8 cellular contexts compared by ENCODE assay signal in genomic region chr5:163460562-163461176, GRCh38. TPM values are rescaled to one million over a fixed set of nuclear protein-coding genes. Genes with fewer than 3 reads are reported as not detected.
DNase-seq lines count a peak whose midpoint lies in the region; ATAC-seq and TF ChIP-seq lines count a peak whose summit lies in the region.

A gene with protein sequence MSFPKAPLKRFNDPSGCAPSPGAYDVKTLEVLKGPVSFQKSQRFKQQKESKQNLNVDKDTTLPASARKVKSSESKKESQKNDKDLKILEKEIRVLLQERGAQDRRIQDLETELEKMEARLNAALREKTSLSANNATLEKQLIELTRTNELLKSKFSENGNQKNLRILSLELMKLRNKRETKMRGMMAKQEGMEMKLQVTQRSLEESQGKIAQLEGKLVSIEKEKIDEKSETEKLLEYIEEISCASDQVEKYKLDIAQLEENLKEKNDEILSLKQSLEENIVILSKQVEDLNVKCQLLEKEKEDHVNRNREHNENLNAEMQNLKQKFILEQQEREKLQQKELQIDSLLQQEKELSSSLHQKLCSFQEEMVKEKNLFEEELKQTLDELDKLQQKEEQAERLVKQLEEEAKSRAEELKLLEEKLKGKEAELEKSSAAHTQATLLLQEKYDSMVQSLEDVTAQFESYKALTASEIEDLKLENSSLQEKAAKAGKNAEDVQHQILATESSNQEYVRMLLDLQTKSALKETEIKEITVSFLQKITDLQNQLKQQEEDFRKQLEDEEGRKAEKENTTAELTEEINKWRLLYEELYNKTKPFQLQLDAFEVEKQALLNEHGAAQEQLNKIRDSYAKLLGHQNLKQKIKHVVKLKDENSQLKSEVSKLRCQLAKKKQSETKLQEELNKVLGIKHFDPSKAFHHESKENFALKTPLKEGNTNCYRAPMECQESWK (plus strand): TSS chr5:163460632. CDS start chr5:163460693, 61 bp downstream.

- dilution Hi-C loops in mammary epithelial cell (cut with HindIII; ENCODE audit: low sequenced_read_pairs): no loop called here

- peak within 1 kb of the TSS; percentile 98 for H3K9ac ChIP-seq in mammary epithelial cell (ENCODE audit: insufficient read depth, low read length)

- TF ChIP-seq POLR2A in GM18526 (IDR thresholded peaks at IDR 0.05; ENCODE audit: extremely low read depth, insufficient read length): peak; percentile 64

- peaks cover 11% of the 10 kb centered on the region for H3K4me1 ChIP-seq in mammary epithelial cell (ENCODE audit: insufficient read depth, low read length)
- peaks cover 5% of the 10 kb centered on the region for H3K4me1 ChIP-seq in mucosa of descending colon (ENCODE audit: low read depth)

- H3K27ac Mint-ChIP-seq in CD4-positive, alpha-beta T cell: peak within 1 kb of the TSS; percentile 99

- H3K36me3 ChIP-seq in mammary epithelial cell (ENCODE audit: insufficient read depth, low read length): peaks cover 3% of the 10 kb centered on the region
- no peaks in the 10 kb centered on the region for H3K36me3 ChIP-seq in mucosa of descending colon (ENCODE audit: low read depth)

- WGBS in mammary epithelial cell (ENCODE audit: low coverage, missing lambda C conversion rate): 2% methylated on average over 18 of the region's 23 CpGs

- CTCF ChIA-PET in CD4-positive, alpha-beta T cell (lab: Charles Lee): interaction anchor here (1.3 to 2.9 kb wide), 6 partner anchors 18 to 53 kb away, joined by 4 to 17 read pairs (median 8); partner anchors contain the start of gene MAT2B
- CTCF ChIA-PET in mammary epithelial cell (lab: Charles Lee; ENCODE audit: low non-redundant PET): no interaction called here

- H4K20me1 ChIP-seq in mammary epithelial cell (ENCODE audit: insufficient read depth, low read length): no peaks in the 10 kb centered on the region

- H3K36me3 Mint-ChIP-seq in CD4-positive, alpha-beta T cell (ENCODE audit: low read depth): peaks cover 35% of the 10 kb centered on the region

- peak within 1 kb of the TSS; percentile 97 for H3K4me2 ChIP-seq in mammary epithelial cell (ENCODE audit: insufficient read depth, low read depth, low read length)

- intact Hi-C loops in CD4-positive, alpha-beta T cell (cut with DNase I, micrococcal nuclease): loop anchor here (1.0 to 2.0 kb wide), 3 partner anchors 23 to 45 kb away; partner anchors contain the start of genes MAT2B (in 2 of the 2) and CCNG1 (in 1 of the 2)
- intact Hi-C loops in mammary epithelial cell (cut with micrococcal nuclease) (loop anchor here (1.0 kb wide), 1 partner anchor 43 kb away; no protein-coding TSS in a partner anchor), mucosa of descending colon (cut with DNase I, micrococcal nuclease) (no loop called here), posterior cingulate gyrus (cut with DNase I) (loop anchor here (1.0 kb wide), 1 partner anchor 45 kb away; the partner anchor contains the start of gene MAT2B)

- peaks cover 55% of the 10 kb centered on the region for H3K4me1 Mint-ChIP-seq in CD4-positive, alpha-beta T cell (ENCODE audit: low read depth)

- peaks cover 65% of the 10 kb centered on the region for H3K79me2 ChIP-seq in mammary epithelial cell (ENCODE audit: insufficient read depth, low read length)

- DNase-seq in CD4-positive, alpha-beta T cell: no peak
- peak; percentile 77 for DNase-seq in NCI-H748 treated with DMSO at 0.1 percent for 48 hours (lab: John Stamatoyannopoulos, UW)
- DNase-seq in mammary epithelial cell: no peak
- DNase-seq in mucosa of descending colon: no peak
- no peak for DNase-seq in posterior cingulate gyrus

- TSS peak; percentile 89 for BruUV-seq in mammary epithelial cell (replicated peaks; lab: Mats Ljungman, UMichigan)

- peak within 1 kb of the TSS; percentile 99 for H2AFZ ChIP-seq in mammary epithelial cell (ENCODE audit: low read depth, low read length)

- ATAC-seq in CD4-positive, alpha-beta T cell (ENCODE audit: poor library complexity): no peak
- ATAC-seq in mucosa of descending colon: no peak
- no peak for ATAC-seq in GM19397 (IDR thresholded peaks at IDR 0.05; ENCODE audit: unreplicated experiment)
- no peak for ATAC-seq in HG03378 (IDR thresholded peaks at IDR 0.05; ENCODE audit: unreplicated experiment)

- H3K27me3 ChIP-seq in CD4-positive, alpha-beta T cell (ENCODE audit: control insufficient read depth, insufficient read depth, low read length): no peaks in the 10 kb centered on the region
- H3K27me3 ChIP-seq in mammary epithelial cell (ENCODE audit: insufficient read depth, low read length): no peaks in the 10 kb centered on the region

- H3K4me3 ChIP-seq in mammary epithelial cell (replicated peaks in 1 of 3; ENCODE audit: insufficient read depth in 1 of 3, low read depth in 2 of 3, low read length in 3 of 3) (peak within 1 kb of the TSS; percentile 60 to 83 (median 76)), mucosa of descending colon (peak within 1 kb of the TSS; percentile 38)

- H3K4me3 Mint-ChIP-seq in CD4-positive, alpha-beta T cell: peak within 1 kb of the TSS; percentile 95

- POLR2A ChIA-PET in CD4-positive, alpha-beta T cell (lab: Charles Lee): interaction anchor here (0.7 to 6.1 kb wide), 15 partner anchors 9 to 60 kb away, joined by 3 to 343 read pairs (median 6); partner anchors contain the start of genes CCNG1 and MAT2B

- no peak for TF ChIP-seq CTCF in CD4-positive, alpha-beta T cell (IDR thresholded peaks at IDR 0.05)
- TF ChIP-seq CTCF in mammary epithelial cell (conservative IDR thresholded peaks at IDR 0.05 in 1 of 2, IDR thresholded peaks at IDR 0.05 in 1 of 2; ENCODE audit: extremely low read depth in 1 of 2, insufficient read depth in 1 of 2, low read depth in 1 of 2, low read length in 2 of 2) (no peak), mucosa of descending colon (IDR thresholded peaks at IDR 0.05) (no peak)

- peak within 1 kb of the TSS; percentile 93 for H3K27ac ChIP-seq in CD4-positive, alpha-beta T cell (ENCODE audit: low read depth, low read length)
- H3K27ac ChIP-seq in mammary epithelial cell (ENCODE audit: insufficient read depth, low read depth, low read length): peak within 1 kb of the TSS; percentile 99

- no peaks in the 10 kb centered on the region for H3K27me3 Mint-ChIP-seq in CD4-positive, alpha-beta T cell

- no peaks in the 10 kb centered on the region for H3K9me3 ChIP-seq in CD4-positive, alpha-beta T cell (ENCODE audit: control insufficient read depth, low read length)
- H3K9me3 ChIP-seq in mammary epithelial cell (replicated peaks; ENCODE audit: insufficient read depth, low read length) (no peaks in the 10 kb centered on the region), mucosa of descending colon (no peaks in the 10 kb centered on the region)

- no peaks in the 10 kb centered on the region for H3K9me3 Mint-ChIP-seq in CD4-positive, alpha-beta T cell

- in situ Hi-C loops in mammary epithelial cell (cut with MboI; ENCODE audit: low sequenced_read_pairs in 2 of 2): no loop called here

RNA-seq across cellular contexts. Expression of the gene that starts here (rescaled TPM):
- under 1 TPM; 0.42 to 0.74 TPM for total RNA-seq in CD4-positive, alpha-beta T cell
- total RNA-seq in mammary epithelial cell: 10 to 100 TPM in 1 of 2 donors, under 1 TPM in 1; 0.33 to 30.7 TPM
- 14.7 TPM for polyA plus RNA-seq in mammary epithelial cell
- polyA minus RNA-seq in mammary epithelial cell: 19.4 TPM
- 10 to 100 TPM in 1 of 3 donors, 1 to 10 TPM in 2; 2.3 to 19.0 (median 4.0) TPM for total RNA-seq in mucosa of descending colon

Comparison
In these comparisons a context has a peak if more than half of its experiments do, and no peak if none do; other contexts are left out.
1. intact Hi-C loops: an anchor here in CD4-positive, alpha-beta T cell (1.0 to 2.0 kb wide), mammary epithelial cell (1.0 kb wide) and posterior cingulate gyrus (1.0 kb wide); none called in mucosa of descending colon.